In the genomic region with DNA sequence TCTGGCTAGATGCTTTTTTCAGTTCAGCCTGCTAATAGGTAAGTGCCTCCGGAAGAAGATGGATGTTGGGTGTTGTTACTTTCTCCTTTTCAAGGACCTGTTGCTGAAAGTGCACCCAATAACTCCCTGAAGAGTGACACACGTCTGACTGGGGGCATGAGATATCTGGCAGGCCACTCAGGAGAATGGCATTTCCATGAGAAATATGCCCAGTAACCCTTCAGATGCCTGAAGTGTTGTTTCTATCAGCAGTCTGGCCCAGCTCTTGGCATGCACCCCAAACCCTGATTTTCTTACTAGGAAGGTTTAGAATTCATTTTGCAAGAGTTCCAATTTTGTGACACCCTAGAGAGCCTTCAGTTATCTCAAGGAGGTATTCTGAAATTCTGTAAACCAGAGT, we compare ENCODE assay signal across 16 cellular contexts.
DNase-seq lines count a peak whose midpoint lies in the region; ATAC-seq, FAIRE-seq and TF ChIP-seq lines count a peak whose summit lies in the region.
"Had no signal": no experiment of that assay in that cellular context is flagged by ENCODE, and none has a peak within 500 bp of the region (broad histone marks: within the 10 kb centered on the region; RNA-seq: fewer than 3 reads in every experiment).

No MANE protein-coding gene starts in this region.

- in situ Hi-C loops in GM13976 (cut with MboI; ENCODE audit: low sequenced_read_pairs, unreplicated experiment): no loop called here

- H3K36me3 Mint-ChIP-seq in CD4-positive, alpha-beta memory T cell: peaks cover 4 to 5% of the 10 kb centered on the region in 2 donors
- H3K36me3 Mint-ChIP-seq: activated naive CD8-positive, alpha-beta T cell treated with anti-CD3 and anti-CD28 coated beads for 36 hours; naive B cell had no signal

- no peak overlapping the region for H3K9ac ChIP-seq in Karpas-422 (ENCODE audit: low read length)

- intact Hi-C loops in CD4-positive, alpha-beta memory T cell (cut with micrococcal nuclease): loop anchor here (5.0 kb wide), 1 partner anchor 35 kb away; no protein-coding TSS in a partner anchor

- TF ChIP-seq CTCF in cardiac fibroblast (IDR thresholded peaks at IDR 0.05; ENCODE audit: low read depth, low read length) (no peak), lung (IDR thresholded peaks at IDR 0.05; ENCODE audit: control extremely low read depth, extremely low read depth) (no peak), GM13976 (IDR thresholded peaks at IDR 0.05; ENCODE audit: borderline replicate concordance, control extremely low read depth, extremely low read depth, insufficient read depth, missing control alignments) (no peak)

- H2AFZ ChIP-seq in Karpas-422 (ENCODE audit: low read length): no peak overlapping the region

- H3K79me2 ChIP-seq in Karpas-422 (ENCODE audit: low read length): peaks cover 97% of the 10 kb centered on the region

- H3K9me3 ChIP-seq in CD4-positive, alpha-beta memory T cell (ENCODE audit: control insufficient read depth in 1 of 2, low read length in 2 of 2): no peaks in the 10 kb centered on the region
- H3K9me3 ChIP-seq in MG63: no peaks in the 10 kb centered on the region
- H3K9me3 ChIP-seq in lung (ENCODE audit: control insufficient read depth in 2 of 2, insufficient read depth in 1 of 2, low read length in 1 of 2): no peaks in the 10 kb centered on the region
- H3K9me3 ChIP-seq in Karpas-422 (ENCODE audit: low read length): no peaks in the 10 kb centered on the region
- no peaks in the 10 kb centered on the region for H3K9me3 ChIP-seq in small intestine (ENCODE audit: control insufficient read depth, low read depth)

- H3K27ac Mint-ChIP-seq in CD4-positive, alpha-beta memory T cell: peak overlapping the region; percentile 23 to 92 (median 84)
- H3K27ac Mint-ChIP-seq: activated CD8-positive, alpha-beta memory T cell treated with anti-CD3 and anti-CD28 coated beads, Interleukin-2, amount 10 ng/mL, durations not matched to agents 7 days and 5 days; activated naive CD8-positive, alpha-beta T cell treated with anti-CD3 and anti-CD28 coated beads for 36 hours had no signal

- no peak overlapping the region for H3K4me3 Mint-ChIP-seq in CD4-positive, alpha-beta memory T cell
- H3K4me3 Mint-ChIP-seq: activated CD8-positive, alpha-beta memory T cell treated with anti-CD3 and anti-CD28 coated beads, Interleukin-2, amount 10 ng/mL, durations not matched to agents 7 days and 5 days; activated naive CD8-positive, alpha-beta T cell treated with anti-CD3 and anti-CD28 coated beads for 36 hours; naive B cell had no signal

- no peaks in the 10 kb centered on the region for H3K9me3 Mint-ChIP-seq in CD4-positive, alpha-beta memory T cell
- H3K9me3 Mint-ChIP-seq: activated naive CD8-positive, alpha-beta T cell treated with anti-CD3 and anti-CD28 coated beads for 36 hours; naive B cell had no signal

- no peaks in the 10 kb centered on the region for H3K9me2 ChIP-seq in Karpas-422 (replicated peaks; ENCODE audit: insufficient read depth, low read length)

- DNase-seq in CD4-positive, alpha-beta memory T cell: no peak
- peak; percentile 85 for DNase-seq in MG63
- DNase-seq in cardiac fibroblast (ENCODE audit: low read depth in 2 of 2): peak; percentile 53 to 57
- DNase-seq in lung (ENCODE audit: low spot score): peak; percentile 51
- DNase-seq in Karpas-422: no peak
- DNase-seq in small intestine: no peak
- DNase-seq in GM13976 (ENCODE audit: low spot score): no peak
- DNase-seq: activated CD8-positive, alpha-beta memory T cell treated with anti-CD3 and anti-CD28 coated beads, Interleukin-2, amount 10 ng/mL, durations not matched to agents 7 days and 5 days; activated naive CD8-positive, alpha-beta T cell treated with anti-CD3 and anti-CD28 coated beads for 36 hours; naive B cell; NCI-H2029 treated with DMSO at 0.1 percent for 48 hours; stimulated activated CD4-positive, alpha-beta T cell treated with anti-CD3 and anti-CD28 coated beads, Interleukin-12 subunit alpha, Interleukin-12 subunit beta, amount 100 ng/mL, for 4 hours; T-helper 9 cell had no signal

- no peak overlapping the region for H3K4me3 ChIP-seq in CD4-positive, alpha-beta memory T cell (ENCODE audit: low read length in 2 of 2)
- no peak overlapping the region for H3K4me3 ChIP-seq in MG63
- H3K4me3 ChIP-seq in cardiac fibroblast (replicated peaks in 1 of 2; ENCODE audit: low read depth in 2 of 2, low read length in 2 of 2): no peak overlapping the region
- no peak overlapping the region for H3K4me3 ChIP-seq in lung
- H3K4me3 ChIP-seq in Karpas-422 (ENCODE audit: low read length): no peak overlapping the region
- H3K4me3 ChIP-seq in small intestine (ENCODE audit: low read depth in 1 of 2, low read length in 2 of 2): no peak overlapping the region

- H3K27me3 ChIP-seq in CD4-positive, alpha-beta memory T cell (ENCODE audit: insufficient read depth, low read length): no peaks in the 10 kb centered on the region
- no peaks in the 10 kb centered on the region for H3K27me3 ChIP-seq in MG63
- H3K27me3 ChIP-seq in lung (ENCODE audit: control insufficient read depth, insufficient read depth): no peaks in the 10 kb centered on the region
- H3K27me3 ChIP-seq in Karpas-422 (ENCODE audit: low read length): no peaks in the 10 kb centered on the region
- no peaks in the 10 kb centered on the region for H3K27me3 ChIP-seq in small intestine (ENCODE audit: control insufficient read depth in 2 of 2, insufficient read depth in 2 of 2, low read length in 2 of 2)

- H3K4me2 ChIP-seq in Karpas-422 (ENCODE audit: low read depth, low read length, poor library complexity, severe bottlenecking): no peak overlapping the region

- CTCF ChIA-PET in CD4-positive, alpha-beta memory T cell (lab: Charles Lee; ENCODE audit: partially characterized antibody): interaction anchor here (0.7 to 1.2 kb wide), 4 partner anchors 22 to 1676 kb away, joined by 3 to 5 read pairs (median 4); no protein-coding TSS in a partner anchor

- H3K36me3 ChIP-seq in CD4-positive, alpha-beta memory T cell (ENCODE audit: insufficient read depth, low read length): no peaks in the 10 kb centered on the region
- H3K36me3 ChIP-seq in MG63 (peaks cover 18% of the 10 kb centered on the region), lung (ENCODE audit: control insufficient read depth in 2 of 2, insufficient read depth in 2 of 2, low read length in 2 of 2) (no peaks in the 10 kb centered on the region), Karpas-422 (ENCODE audit: insufficient read depth, low read length) (peaks cover 3% of the 10 kb centered on the region; the same call in 1 of the 2 replicates), small intestine (ENCODE audit: control insufficient read depth in 2 of 2, insufficient read depth in 2 of 2, low read length in 2 of 2) (peaks cover 0 to under 1% of the 10 kb centered on the region in 2 donors)

- WGBS in lung, 2 donors: 63 to 74% methylated on average over 2 of the region's 2 CpGs
- 54 to 68% (median 57%) methylated on average over 2 of the region's 2 CpGs for WGBS in small intestine, 3 donors

- no peak overlapping the region for H3K27ac ChIP-seq in CD4-positive, alpha-beta memory T cell (ENCODE audit: low read depth, low read length)
- H3K27ac ChIP-seq in lung (ENCODE audit: low read depth in 1 of 2, low read length in 1 of 2) (peak overlapping the region in 1 of 2 donors; percentile 67), Karpas-422 (ENCODE audit: low read length) (no peak overlapping the region), small intestine (ENCODE audit: low read depth in 1 of 2, low read length in 1 of 2) (no peak overlapping the region)

- H3K27me3 Mint-ChIP-seq in CD4-positive, alpha-beta memory T cell: no peaks in the 10 kb centered on the region
- H3K27me3 Mint-ChIP-seq: activated CD8-positive, alpha-beta memory T cell treated with anti-CD3 and anti-CD28 coated beads, Interleukin-2, amount 10 ng/mL, durations not matched to agents 7 days and 5 days; activated naive CD8-positive, alpha-beta T cell treated with anti-CD3 and anti-CD28 coated beads for 36 hours; naive B cell had no signal

- H4K20me1 ChIP-seq in Karpas-422 (ENCODE audit: insufficient read depth, low read depth, low read length): 0 out of 2 replicates have a peak, but pooled peaks cover 5% of the 10 kb centered on the region

- peaks cover 60 to 88% (median 76%) of the 10 kb centered on the region in 4 donors for H3K4me1 Mint-ChIP-seq in CD4-positive, alpha-beta memory T cell

- peak; percentile 56 for ATAC-seq in lung (ENCODE audit: insufficient read depth, low FRiP score)
- ATAC-seq in HG02884 (IDR thresholded peaks at IDR 0.05; ENCODE audit: unreplicated experiment): no peak
- ATAC-seq: activated CD8-positive, alpha-beta memory T cell treated with anti-CD3 and anti-CD28 coated beads, Interleukin-2, amount 10 ng/mL, durations not matched to agents 7 days and 5 days; HepG2 had no signal

- FAIRE-seq in small intestine (lab: Jason Lieb, UNC): no peak
- FAIRE-seq: endometrium, HepG2 had no signal

- H3K4me1 ChIP-seq in CD4-positive, alpha-beta memory T cell (ENCODE audit: insufficient read depth, low read length): peaks cover 81% of the 10 kb centered on the region
- peaks cover 9 to 34% of the 10 kb centered on the region in 2 donors for H3K4me1 ChIP-seq in lung (ENCODE audit: control insufficient read depth in 2 of 2, insufficient read depth in 2 of 2, low read length in 2 of 2)
- peaks cover 9% of the 10 kb centered on the region for H3K4me1 ChIP-seq in Karpas-422 (ENCODE audit: low read length)
- peaks cover 2 to 5% of the 10 kb centered on the region in 2 donors for H3K4me1 ChIP-seq in small intestine (ENCODE audit: control insufficient read depth in 2 of 2, insufficient read depth in 1 of 2, low read depth in 1 of 2, low read length in 1 of 2)

- POLR2A ChIA-PET in CD4-positive, alpha-beta memory T cell (lab: Charles Lee; ENCODE audit: partially characterized antibody): interaction anchor here (1.1 to 5.0 kb wide), 6 partner anchors 9 to 26 kb away, joined by 3 to 45 read pairs (median 4); no protein-coding TSS in a partner anchor

Comparison
In these comparisons a context has a peak if more than half of its experiments do, and no peak if none do; other contexts are left out.
1. DNase-seq: peak in MG63 (single experiment), cardiac fibroblast (2 of 2) and lung (single experiment); none in CD4-positive, alpha-beta memory T cell (0 of 5), Karpas-422 (single experiment), small intestine (single experiment) and GM13976 (single experiment).